ENCODE assay signal across 8 cellular contexts in the genomic region with DNA sequence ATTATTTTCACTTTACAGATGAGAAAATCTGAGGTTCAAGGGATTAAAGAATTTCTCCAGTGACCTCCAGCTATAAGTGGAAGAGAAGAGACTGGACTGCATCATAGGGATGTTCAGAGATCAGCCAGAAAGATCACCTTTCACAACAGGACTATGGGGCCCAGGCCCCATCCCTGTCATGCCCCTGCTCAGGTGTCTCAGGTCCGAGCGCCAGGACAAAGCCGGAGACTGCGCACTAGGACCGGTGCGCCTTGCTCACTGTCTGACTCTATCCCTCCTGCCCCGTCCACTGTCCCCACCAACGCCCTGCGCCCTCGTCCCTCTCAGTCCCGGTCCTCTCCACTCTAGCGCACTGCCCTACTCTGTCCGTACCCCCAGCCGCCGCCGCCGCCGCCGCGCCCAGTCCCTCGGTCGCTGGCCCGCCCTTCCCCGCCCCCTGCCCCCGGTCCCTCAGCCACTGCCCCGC.
DNase-seq lines count a peak whose midpoint lies in the region; ATAC-seq and TF ChIP-seq lines count a peak whose summit lies in the region.

No MANE protein-coding gene starts in this region.

- H3K27ac ChIP-seq in iPS DF 6.9 (ENCODE audit: low read length): no peak overlapping the region

- no peaks in the 10 kb centered on the region for H3K36me3 ChIP-seq in iPS DF 6.9 (ENCODE audit: control insufficient read depth, insufficient read depth, low read length)

- peaks cover 58% of the 10 kb centered on the region for H3K27me3 Mint-ChIP-seq in T-helper 1 cell treated with Interleukin-12 subunit alpha and Interleukin-12 subunit beta and Interleukin-4 antibody, amounts not matched to agents 30 μg/mL and 1 μg/mL, for 36 hours (ENCODE audit: low read depth)
- H3K27me3 Mint-ChIP-seq in stimulated activated naive CD8-positive, alpha-beta T cell treated with anti-CD3 and anti-CD28 coated beads, Interleukin-15, amount 100 ng/mL, for 72 hours: peaks cover 21% of the 10 kb centered on the region

- H3K27me3 ChIP-seq in iPS DF 6.9 (ENCODE audit: control insufficient read depth, insufficient read depth, low read length): no peaks in the 10 kb centered on the region; the same call in 1 of the 2 replicates

- H3K9me3 ChIP-seq in iPS DF 6.9 (ENCODE audit: control insufficient read depth, insufficient read depth, low read length): no peaks in the 10 kb centered on the region

- H3K4me3 Mint-ChIP-seq in T-helper 1 cell treated with Interleukin-12 subunit alpha and Interleukin-12 subunit beta and Interleukin-4 antibody, amounts not matched to agents 30 μg/mL and 1 μg/mL, for 36 hours: peak overlapping the region; percentile 76
- peak overlapping the region; percentile 80 to 90 for H3K4me3 Mint-ChIP-seq in stimulated activated naive CD8-positive, alpha-beta T cell treated with anti-CD3 and anti-CD28 coated beads, Interleukin-15, amount 100 ng/mL, for 72 hours

- H3K27ac Mint-ChIP-seq in T-helper 1 cell treated with Interleukin-12 subunit alpha and Interleukin-12 subunit beta and Interleukin-4 antibody, amounts not matched to agents 30 μg/mL and 1 μg/mL, for 36 hours: no peak overlapping the region
- no peak overlapping the region for H3K27ac Mint-ChIP-seq in stimulated activated naive CD8-positive, alpha-beta T cell treated with anti-CD3 and anti-CD28 coated beads, Interleukin-15, amount 100 ng/mL, for 72 hours

- H3K4me3 ChIP-seq in WI38 (ENCODE audit: low read depth, low read length) (peak overlapping the region; percentile 55), iPS DF 6.9 (ENCODE audit: low read length) (peak overlapping the region; percentile 38; the same call in 1 of the 2 replicates)

- peak; percentile 65 for ATAC-seq in stimulated activated naive CD8-positive, alpha-beta T cell treated with anti-CD3 and anti-CD28 coated beads, Interleukin-15, amount 100 ng/mL, for 72 hours

- DNase-seq in T-helper 1 cell (no peak), iPS DF 6.9 (ENCODE audit: low read depth, low spot score) (no peak), RKO (ENCODE audit: low spot score) (no peak), GM20000 (ENCODE audit: low spot score) (no peak), kidney glomerular epithelial cell (lab: John Stamatoyannopoulos, UW) (no peak)
- no peak for DNase-seq in stimulated activated naive CD8-positive, alpha-beta T cell treated with anti-CD3 and anti-CD28 coated beads, Interleukin-15, amount 100 ng/mL, for 72 hours

- peaks cover 13% of the 10 kb centered on the region for H3K4me1 Mint-ChIP-seq in T-helper 1 cell treated with Interleukin-12 subunit alpha and Interleukin-12 subunit beta and Interleukin-4 antibody, amounts not matched to agents 30 μg/mL and 1 μg/mL, for 36 hours (ENCODE audit: low read depth)
- peaks cover 10% of the 10 kb centered on the region for H3K4me1 Mint-ChIP-seq in stimulated activated naive CD8-positive, alpha-beta T cell treated with anti-CD3 and anti-CD28 coated beads, Interleukin-15, amount 100 ng/mL, for 72 hours

- H3K4me1 ChIP-seq in iPS DF 6.9 (ENCODE audit: control insufficient read depth, insufficient read depth, low read length): no peaks in the 10 kb centered on the region

- no CpG with 5 or more reads among the region's 26 CpGs for WGBS in iPS DF 6.9 (ENCODE audit: insufficient coverage, insufficient read length)

- H3K9me3 Mint-ChIP-seq in T-helper 1 cell treated with Interleukin-12 subunit alpha and Interleukin-12 subunit beta and Interleukin-4 antibody, amounts not matched to agents 30 μg/mL and 1 μg/mL, for 36 hours: no peaks in the 10 kb centered on the region
- peaks cover 0 to 15% of the 10 kb centered on the region in 2 donors for H3K9me3 Mint-ChIP-seq in stimulated activated naive CD8-positive, alpha-beta T cell treated with anti-CD3 and anti-CD28 coated beads, Interleukin-15, amount 100 ng/mL, for 72 hours

- no peak for TF ChIP-seq CTCF in WI38 (IDR thresholded peaks at IDR 0.05; ENCODE audit: low read depth, low read length)
- TF ChIP-seq CTCF in GM20000 (IDR thresholded peaks at IDR 0.05; ENCODE audit: extremely low read depth, missing control alignments): no peak

- H3K36me3 Mint-ChIP-seq in T-helper 1 cell treated with Interleukin-12 subunit alpha and Interleukin-12 subunit beta and Interleukin-4 antibody, amounts not matched to agents 30 μg/mL and 1 μg/mL, for 36 hours (ENCODE audit: low read depth): no peaks in the 10 kb centered on the region
